In genomic region chr12:53589915-53590314, GRCh38 we compare ENCODE assay signal across 26 cellular contexts.
"Had no signal": no experiment of that assay in that cellular context is flagged by ENCODE, and none has a peak within 500 bp of the region (broad histone marks: within the 10 kb centered on the region; RNA-seq: fewer than 3 reads in every experiment).

No MANE protein-coding gene starts in this region.

- ATAC-seq: activated CD4-positive, alpha-beta T cell treated with anti-CD3 and anti-CD28 coated beads for 36 hours; activated CD4-positive, CD25-positive, alpha-beta regulatory T cell treated with anti-CD3 and anti-CD28 coated beads, Interleukin-2, amount 50 U/mL, for 24 hours; activated CD8-positive, alpha-beta T cell treated with anti-CD3 and anti-CD28 coated beads, Interleukin-2, amount 10 ng/mL, durations not matched to agents 7 days and 5 days; activated naive CD8-positive, alpha-beta T cell treated with anti-CD3 and anti-CD28 coated beads, Interleukin-2, amount 50 U/mL, for 24 hours; PC-3; WTC11 had no signal

- H3K9me3 ChIP-seq: Peyer's patch had no signal

- FAIRE-seq: TTC549 had no signal

- H3K4me3 ChIP-seq: Peyer's patch had no signal

- H3K36me3 ChIP-seq: brain microvascular endothelial cell, Peyer's patch had no signal

- DNase-seq: activated CD4-positive, alpha-beta T cell treated with anti-CD3 and anti-CD28 coated beads for 36 hours; activated CD4-positive, alpha-beta T cell treated with anti-CD3 and anti-CD28 coated beads, Interleukin-2, amount 10 ng/mL, durations not matched to agents 7 days and 5 days; activated CD4-positive, alpha-beta T cell treated with anti-CD3 and anti-CD28 coated beads, Interleukin-2, amount 50 U/mL, for 48 hours; activated CD8-positive, alpha-beta T cell treated with anti-CD3 and anti-CD28 coated beads, Interleukin-2, amount 10 ng/mL, durations not matched to agents 7 days and 5 days; activated effector memory CD4-positive, alpha-beta T cell treated with Interleukin-2 at 50 U/mL for 16 hours; activated naive CD4-positive, alpha-beta T cell treated with anti-CD3 and anti-CD28 coated beads, Interleukin-2, amount 10 ng/mL, durations not matched to agents 7 days and 5 days; activated naive CD8-positive, alpha-beta T cell treated with anti-CD3 and anti-CD28 coated beads, Interleukin-2, amount 50 U/mL, for 24 hours; activated T-cell treated with anti-CD3 and anti-CD28 coated beads, Interleukin-2, amount 50 U/mL, for 24 hours; anterior cingulate cortex; brain microvascular endothelial cell; central memory CD4-positive, alpha-beta T cell; NCI-H1105; NCI-H1417 treated with DMSO at 0.1 percent for 48 hours; NCI-H187 treated with DMSO at 0.1 percent for 48 hours; NCI-H2081; NCI-H226; NCI-H446 treated with DMSO at 0.1 percent for 48 hours; NCI-H524 treated with DMSO at 0.1 percent for 48 hours; NK-92 treated with Interleukin-12 subunit alpha and Interleukin-12 subunit beta, amount 100 ng/mL, for 24 hours; PC-3; Peyer's patch; RPMI8226; SIG-M5 had no signal

- H3K27me3 ChIP-seq: brain microvascular endothelial cell, Peyer's patch had no signal

- H3K27ac ChIP-seq: brain microvascular endothelial cell had no signal
